ENCODE assay signal across 2 cellular contexts in genomic region chr10:86203162-86203905, GRCh38.
TF ChIP-seq lines count a peak whose summit lies in the region.

No MANE protein-coding gene starts in this region.

TF ChIP-seq in SK-N-SH, 30 proteins besides CTCF, POLR2A, EP300 and RAD21:
- TF ChIP-seq REST (IDR thresholded peaks at IDR 0.05; ENCODE audit: low read depth, low read length) (peak; percentile 69; the same call in 1 of the 2 replicates), CHD2 (IDR thresholded peaks at IDR 0.05; ENCODE audit: low read length, partially characterized antibody) (no peak)

TF ChIP-seq in SK-N-SH treated with all-trans-retinoic acid at 6 μM for 48 hours, 23 proteins besides CTCF, POLR2A, EP300 and RAD21 (continued from another document):
- TF ChIP-seq POU6F1 (CRISPR knock-in tag; IDR thresholded peaks at IDR 0.05; ENCODE audit: borderline replicate concordance, low read depth): no peak
- TF ChIP-seq ARNTL (CRISPR knock-in tag; IDR thresholded peaks at IDR 0.05; ENCODE audit: borderline replicate concordance, low read depth): no peak
- TF ChIP-seq CSDC2 (CRISPR knock-in tag; IDR thresholded peaks at IDR 0.05): no peak
- TF ChIP-seq RARB (CRISPR knock-in tag; IDR thresholded peaks at IDR 0.05): no peak
- TF ChIP-seq TOX (CRISPR knock-in tag; IDR thresholded peaks at IDR 0.05; ENCODE audit: borderline replicate concordance): no peak
- no peak for TF ChIP-seq CREB5 (CRISPR knock-in tag; IDR thresholded peaks at IDR 0.05; ENCODE audit: low read depth)
- TF ChIP-seq ZNF70 (CRISPR knock-in tag; IDR thresholded peaks at IDR 0.05): no peak
- TF ChIP-seq GLIS3 (CRISPR knock-in tag; IDR thresholded peaks at IDR 0.05): no peak
- no peak for TF ChIP-seq TCF4 (CRISPR knock-in tag; IDR thresholded peaks at IDR 0.05; ENCODE audit: borderline replicate concordance)
- TF ChIP-seq CSRNP3 (CRISPR knock-in tag; IDR thresholded peaks at IDR 0.05): no peak
- no peak for TF ChIP-seq ZC3H10 (CRISPR knock-in tag; IDR thresholded peaks at IDR 0.05)
- no peak for TF ChIP-seq PATZ1 (CRISPR knock-in tag; IDR thresholded peaks at IDR 0.05; ENCODE audit: borderline replicate concordance)
- no peak for TF ChIP-seq PPARA (CRISPR knock-in tag; IDR thresholded peaks at IDR 0.05; ENCODE audit: borderline replicate concordance)
- no peak for TF ChIP-seq OSR1 (CRISPR knock-in tag; IDR thresholded peaks at IDR 0.05)
- TF ChIP-seq ESRRG (CRISPR knock-in tag; IDR thresholded peaks at IDR 0.05): no peak
- no peak for TF ChIP-seq TSHZ2 (CRISPR knock-in tag; IDR thresholded peaks at IDR 0.05)
- TF ChIP-seq ISL1 (CRISPR knock-in tag; IDR thresholded peaks at IDR 0.05): no peak
